Comparison of ENCODE assay signal across 8 cellular contexts in the genomic region with DNA sequence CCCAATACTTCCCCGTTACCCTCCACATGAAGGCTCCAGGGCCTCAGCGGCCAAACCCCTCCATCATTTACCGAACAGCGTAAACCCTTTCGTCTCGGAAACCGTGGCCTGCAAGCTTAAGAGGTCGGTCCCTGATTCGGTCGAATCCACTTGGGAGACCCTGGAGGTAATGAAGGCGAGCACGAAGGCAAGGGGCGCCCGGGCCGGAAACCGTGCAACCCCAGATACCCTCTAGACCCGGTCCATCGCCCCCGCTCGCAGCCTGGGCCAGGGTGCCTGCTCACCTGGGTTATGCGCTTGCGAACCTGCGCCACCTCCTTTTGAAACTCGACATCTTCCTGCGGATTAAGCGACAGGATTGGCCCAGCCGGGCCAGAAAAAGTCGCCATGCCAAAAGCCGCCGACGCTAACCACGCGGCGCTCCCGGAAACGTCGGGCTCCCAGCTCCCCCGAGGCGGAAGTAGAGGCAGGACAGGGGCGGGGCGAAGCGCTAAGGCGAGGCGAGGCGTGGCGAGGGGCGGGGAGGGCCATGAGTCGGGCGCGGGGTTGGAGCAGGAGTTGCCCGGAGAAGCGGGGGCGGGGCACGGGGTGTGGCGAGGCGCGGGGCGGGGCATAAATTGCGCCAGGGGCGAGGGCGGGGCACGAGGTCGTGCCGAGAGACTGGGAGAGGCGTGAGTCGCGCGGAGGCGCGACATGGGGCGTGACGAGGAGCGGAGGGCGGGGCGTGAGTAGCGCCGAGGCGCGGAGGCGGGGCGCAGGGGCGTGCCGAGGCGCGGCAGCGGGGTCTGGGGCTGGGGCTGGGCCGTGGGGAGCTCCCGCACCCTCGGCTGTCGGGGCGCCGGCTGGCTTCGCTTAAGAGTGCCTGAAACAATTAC. TPM values are rescaled to one million over a fixed set of nuclear protein-coding genes. Genes with fewer than 3 reads are reported as not detected.
DNase-seq lines count a peak whose midpoint lies in the region; ATAC-seq and TF ChIP-seq lines count a peak whose summit lies in the region.

Gene NIFK, minus strand, starts transcription at position 414 of the 875 bp plus-strand sequence. Its CDS starts 25 bp downstream, at position 389.

- no peak for TF ChIP-seq CTCF in left ventricle myocardium inferior (IDR thresholded peaks at IDR 0.05; ENCODE audit: borderline replicate concordance)
- no peak for TF ChIP-seq CTCF in progenitor cell of endocrine pancreas (IDR thresholded peaks at IDR 0.05; ENCODE audit: unreplicated experiment)
- TF ChIP-seq CTCF in upper lobe of right lung (IDR thresholded peaks at IDR 0.05) = no peak

- H3K9me3 Mint-ChIP-seq in progenitor cell of endocrine pancreas (ENCODE audit: low read depth) = no peaks in the 10 kb centered on the region

- H3K27ac Mint-ChIP-seq in T-helper 17 cell = peak within 1 kb of the TSS; percentile 97
- H3K27ac Mint-ChIP-seq in progenitor cell of endocrine pancreas = peak within 1 kb of the TSS; percentile 95

- H3K4me1 ChIP-seq in left ventricle myocardium inferior = peaks cover 28% of the 10 kb centered on the region
- peaks cover 11% of the 10 kb centered on the region for H3K4me1 ChIP-seq in upper lobe of right lung

- H3K4me3 ChIP-seq in left ventricle myocardium inferior (peak within 1 kb of the TSS; percentile 93), upper lobe of right lung (peak within 1 kb of the TSS; percentile 69)

- DNase-seq in NCI-H187 (lab: John Stamatoyannopoulos, UW) (peak; percentile 77 to 90), T-helper 17 cell (peak; percentile 99 to 100 (median 100)), amygdala (lab: John Stamatoyannopoulos, UW) (peak; percentile 51 to 99 (median 97)), left ventricle myocardium inferior (peak; percentile 100), progenitor cell of endocrine pancreas (ENCODE audit: low spot score, unreplicated experiment) (peak; percentile 99), upper lobe of right lung (peak; percentile 100)

- H3K36me3 ChIP-seq in left ventricle myocardium inferior = peaks cover 34% of the 10 kb centered on the region
- peaks cover 35% of the 10 kb centered on the region for H3K36me3 ChIP-seq in upper lobe of right lung

- intact Hi-C loops in left ventricle myocardium inferior (cut with micrococcal nuclease) (no loop called here), upper lobe of right lung (cut with DNase I) (no loop called here)

- H3K36me3 Mint-ChIP-seq in T-helper 17 cell (ENCODE audit: low read depth) = peaks cover 6% of the 10 kb centered on the region
- peaks cover 4% of the 10 kb centered on the region for H3K36me3 Mint-ChIP-seq in progenitor cell of endocrine pancreas (ENCODE audit: insufficient read depth)

- H3K9me3 ChIP-seq in T-helper 17 cell (ENCODE audit: control insufficient read depth, low read length, poor library complexity, severe bottlenecking) = no peaks in the 10 kb centered on the region
- no peaks in the 10 kb centered on the region for H3K9me3 ChIP-seq in left ventricle myocardium inferior (replicated peaks)
- H3K9me3 ChIP-seq in upper lobe of right lung = no peaks in the 10 kb centered on the region

- H3K27me3 ChIP-seq in left ventricle myocardium inferior (ENCODE audit: low read depth) (no peaks in the 10 kb centered on the region), upper lobe of right lung (no peaks in the 10 kb centered on the region)

- H3K27ac ChIP-seq in left ventricle myocardium inferior (replicated peaks) (peak within 1 kb of the TSS; percentile 88), upper lobe of right lung (peak within 1 kb of the TSS; percentile 81)

- H3K27me3 Mint-ChIP-seq in T-helper 17 cell (no peaks in the 10 kb centered on the region), progenitor cell of endocrine pancreas (peaks cover 5% of the 10 kb centered on the region)

- peaks cover 18% of the 10 kb centered on the region for H3K4me1 Mint-ChIP-seq in T-helper 17 cell
- peaks cover 8% of the 10 kb centered on the region for H3K4me1 Mint-ChIP-seq in progenitor cell of endocrine pancreas (ENCODE audit: low read depth)

- H3K4me3 Mint-ChIP-seq in T-helper 17 cell (peak within 1 kb of the TSS; percentile 97), progenitor cell of endocrine pancreas (ENCODE audit: low read depth) (peak within 1 kb of the TSS; percentile 98)

- ATAC-seq in GM18502 (IDR thresholded peaks at IDR 0.05; ENCODE audit: poor library complexity, unreplicated experiment) = peak; percentile 92
- ATAC-seq in HG02943 (IDR thresholded peaks at IDR 0.05; ENCODE audit: low read depth, unreplicated experiment) = peak; percentile 94
- ATAC-seq in T-helper 17 cell = peak; percentile 92
- ATAC-seq in upper lobe of right lung = peak; percentile 98

RNA-seq across cellular contexts. Expression of gene NIFK, which starts in this region (rescaled TPM):
- total RNA-seq in T-helper 17 cell (10 to 100 TPM; 30.2 to 31.9 TPM), left ventricle myocardium inferior (22.8 TPM), progenitor cell of endocrine pancreas (45.0 and 53.6 TPM in 2 replicates), upper lobe of right lung (36.4 TPM)

Comparison
In these comparisons a context has a peak if more than half of its experiments do, and no peak if none do; other contexts are left out.
1. Peak in every context shown above with its lines: DNase-seq, ATAC-seq, H3K4me3 ChIP-seq and H3K27ac ChIP-seq.